In genomic region chr11:128917144-128917684, GRCh38 we compare ENCODE assay signal across 2 cellular contexts.
TF ChIP-seq lines count a peak whose summit lies in the region.

No MANE protein-coding gene starts in this region.

TF ChIP-seq in GM12878, 131 proteins besides CTCF, POLR2A, EP300 and RAD21:
- no peak for TF ChIP-seq IKZF1 (conservative IDR thresholded peaks at IDR 0.05)
- no peak for TF ChIP-seq JUND (IDR thresholded peaks at IDR 0.05; ENCODE audit: low read depth, low read length)

TF ChIP-seq in HEK293T, 16 proteins besides CTCF, POLR2A, EP300 and RAD21:
- TF ChIP-seq ELF4 (IDR thresholded peaks at IDR 0.05): no peak
- TF ChIP-seq CTBP1 (IDR thresholded peaks at IDR 0.05; ENCODE audit: borderline replicate concordance): no peak
- TF ChIP-seq L3MBTL2 (conservative IDR thresholded peaks at IDR 0.05): no peak
- TF ChIP-seq FOXK2 (IDR thresholded peaks at IDR 0.05): no peak
- no peak for TF ChIP-seq PKNOX1 (IDR thresholded peaks at IDR 0.05)
- no peak for TF ChIP-seq HDGF (IDR thresholded peaks at IDR 0.05; ENCODE audit: borderline replicate concordance)
- no peak for TF ChIP-seq NFRKB (IDR thresholded peaks at IDR 0.05)
- TF ChIP-seq FOXA1 (IDR thresholded peaks at IDR 0.05): no peak
- no peak for TF ChIP-seq SP1 (IDR thresholded peaks at IDR 0.05)
- no peak for TF ChIP-seq TARDBP (IDR thresholded peaks at IDR 0.05)
- no peak for TF ChIP-seq ZNF384 (IDR thresholded peaks at IDR 0.05)
TF ChIP-seq in HEK293T: peak in this region for 0.
